ENCODE assay signal across 22 cellular contexts in genomic region chr1:177937931-177938330, GRCh38. TPM values are rescaled to one million over a fixed set of nuclear protein-coding genes. Genes with fewer than 3 reads are reported as not detected.
DNase-seq lines count a peak whose midpoint lies in the region; ATAC-seq, FAIRE-seq and TF ChIP-seq lines count a peak whose summit lies in the region.
"Had no signal": no experiment of that assay in that cellular context is flagged by ENCODE, and none has a peak within 500 bp of the region (broad histone marks: within the 10 kb centered on the region; RNA-seq: fewer than 3 reads in every experiment).

No MANE protein-coding gene starts in this region.

- no peaks in the 10 kb centered on the region for H3K36me3 Mint-ChIP-seq in activated CD8-positive, alpha-beta T cell treated with anti-CD3 and anti-CD28 coated beads for 36 hours (ENCODE audit: low read depth)
- H3K36me3 Mint-ChIP-seq: activated naive CD4-positive, alpha-beta T cell treated with anti-CD3 and anti-CD28 coated beads, Interleukin-2, amount 10 ng/mL, durations not matched to agents 7 days and 5 days; naive thymus-derived CD8-positive, alpha-beta T cell had no signal

- DNase-seq in AG08396 (ENCODE audit: low spot score), result peak; percentile 47
- peak; percentile 83 for DNase-seq in NCI-H226
- DNase-seq in cardiac fibroblast (ENCODE audit: low read depth in 2 of 2), result peak; percentile 55 to 69
- no peak for DNase-seq in keratinocyte (ENCODE audit: low read depth, low spot score)
- DNase-seq in activated CD8-positive, alpha-beta T cell treated with anti-CD3 and anti-CD28 coated beads for 36 hours, result no peak
- DNase-seq in central memory CD4-positive, alpha-beta T cell, result no peak
- DNase-seq in NOMO-1 treated with DMSO at 0.1 percent for 48 hours (lab: John Stamatoyannopoulos, UW; ENCODE audit: unreplicated experiment), result no peak
- DNase-seq in GM19239 (ENCODE audit: insufficient read length, low spot score), result no peak
- DNase-seq: activated CD4-positive, alpha-beta T cell treated with anti-CD3 and anti-CD28 coated beads, Interleukin-2, amount 10 ng/mL, durations not matched to agents 24 days and 14 days; activated naive CD4-positive, alpha-beta T cell treated with anti-CD3 and anti-CD28 coated beads, Interleukin-2, amount 10 ng/mL, durations not matched to agents 7 days and 5 days; CD4-positive, alpha-beta T cell; DMS79; naive thymus-derived CD8-positive, alpha-beta T cell; NCI-H1417; NCI-H748 treated with DMSO at 0.1 percent for 48 hours; PC-9; retina; SK-N-SH; stimulated activated naive CD8-positive, alpha-beta T cell treated with anti-CD3 and anti-CD28 coated beads, Interleukin-15, Interleukin-2, amounts not matched to agents 100 U/mL and 50 U/mL, for 24 hours; upper lobe of right lung had no signal

- H3K4me3 Mint-ChIP-seq in activated CD8-positive, alpha-beta T cell treated with anti-CD3 and anti-CD28 coated beads for 36 hours, result no peak overlapping the region
- H3K4me3 Mint-ChIP-seq: activated CD4-positive, alpha-beta T cell treated with anti-CD3 and anti-CD28 coated beads, Interleukin-2, amount 10 ng/mL, durations not matched to agents 24 days and 14 days; activated naive CD4-positive, alpha-beta T cell treated with anti-CD3 and anti-CD28 coated beads, Interleukin-2, amount 10 ng/mL, durations not matched to agents 7 days and 5 days; CD4-positive, alpha-beta T cell; naive thymus-derived CD8-positive, alpha-beta T cell had no signal

- H3K9me3 Mint-ChIP-seq in activated CD8-positive, alpha-beta T cell treated with anti-CD3 and anti-CD28 coated beads for 36 hours, result no peaks in the 10 kb centered on the region
- H3K9me3 Mint-ChIP-seq: activated CD4-positive, alpha-beta T cell treated with anti-CD3 and anti-CD28 coated beads, Interleukin-2, amount 10 ng/mL, durations not matched to agents 24 days and 14 days; activated naive CD4-positive, alpha-beta T cell treated with anti-CD3 and anti-CD28 coated beads, Interleukin-2, amount 10 ng/mL, durations not matched to agents 7 days and 5 days; CD4-positive, alpha-beta T cell had no signal

- H3K27me3 ChIP-seq in keratinocyte (ENCODE audit: control insufficient read depth, extremely low read depth, insufficient read depth, low read length), result no peaks in the 10 kb centered on the region
- H3K27me3 ChIP-seq: cardiac muscle cell, upper lobe of right lung had no signal

- H3K9me1 ChIP-seq in keratinocyte (ENCODE audit: control insufficient read depth, extremely low read depth, insufficient read depth, low read length), result no peaks in the 10 kb centered on the region

- dilution Hi-C loops in keratinocyte (cut with MboI; ENCODE audit: extremely low pct_ligation_motif_present, low sequenced_read_pairs), result loop anchor here (25.0 kb wide), 1 partner anchor 676 kb away; no protein-coding TSS in a partner anchor

- H3K4me1 Mint-ChIP-seq in activated CD8-positive, alpha-beta T cell treated with anti-CD3 and anti-CD28 coated beads for 36 hours (ENCODE audit: low read depth), result no peaks in the 10 kb centered on the region
- H3K4me1 Mint-ChIP-seq: activated CD4-positive, alpha-beta T cell treated with anti-CD3 and anti-CD28 coated beads, Interleukin-2, amount 10 ng/mL, durations not matched to agents 24 days and 14 days; activated naive CD4-positive, alpha-beta T cell treated with anti-CD3 and anti-CD28 coated beads, Interleukin-2, amount 10 ng/mL, durations not matched to agents 7 days and 5 days had no signal

- peak; percentile 36 for FAIRE-seq in keratinocyte (lab: Jason Lieb, UNC)
- FAIRE-seq in GM19239 (lab: Jason Lieb, UNC), result no peak
- FAIRE-seq: A204.1 had no signal

- H3K4me3 ChIP-seq in cardiac fibroblast (replicated peaks in 1 of 2; ENCODE audit: low read depth in 2 of 2, low read length in 2 of 2) (no peak overlapping the region), keratinocyte (ENCODE audit: control insufficient read depth in 2 of 3, extremely low read depth in 1 of 3, insufficient read depth in 2 of 3, low read depth in 1 of 3, low read length in 3 of 3) (no peak overlapping the region)
- H3K4me3 ChIP-seq: cardiac muscle cell, PC-9, upper lobe of right lung had no signal

- no peak overlapping the region for H3K4me2 ChIP-seq in keratinocyte (ENCODE audit: control insufficient read depth, extremely low read depth, insufficient read depth, low read depth, low read length)
- H3K4me2 ChIP-seq: PC-9, SK-N-SH had no signal

- H3K27me3 Mint-ChIP-seq in activated CD8-positive, alpha-beta T cell treated with anti-CD3 and anti-CD28 coated beads for 36 hours, result no peaks in the 10 kb centered on the region
- H3K27me3 Mint-ChIP-seq: activated CD4-positive, alpha-beta T cell treated with anti-CD3 and anti-CD28 coated beads, Interleukin-2, amount 10 ng/mL, durations not matched to agents 24 days and 14 days; activated naive CD4-positive, alpha-beta T cell treated with anti-CD3 and anti-CD28 coated beads, Interleukin-2, amount 10 ng/mL, durations not matched to agents 7 days and 5 days; CD4-positive, alpha-beta T cell had no signal

- no peaks in the 10 kb centered on the region for H3K4me1 ChIP-seq in keratinocyte (ENCODE audit: control insufficient read depth, extremely low read depth, insufficient read depth, low read length)
- H3K4me1 ChIP-seq: upper lobe of right lung had no signal

- H4K20me1 ChIP-seq in keratinocyte (ENCODE audit: control insufficient read depth, extremely low read depth, insufficient read depth, low read length), result no peaks in the 10 kb centered on the region

- CTCF ChIA-PET in activated CD8-positive, alpha-beta T cell treated with anti-CD3 and anti-CD28 coated beads for 36 hours (lab: Charles Lee), result interaction anchor here (0.5 to 1.4 kb wide), 2 partner anchors 8 to 12 kb away, joined by 3 read pairs; no protein-coding TSS in a partner anchor

- intact Hi-C loops in activated CD8-positive, alpha-beta T cell treated with anti-CD3 and anti-CD28 coated beads for 36 hours (cut with micrococcal nuclease), result no loop called here

- H2AFZ ChIP-seq in keratinocyte (ENCODE audit: control insufficient read depth, low read length), result no peak overlapping the region
- H2AFZ ChIP-seq: PC-9 had no signal

- POLR2A ChIA-PET in activated CD8-positive, alpha-beta T cell treated with anti-CD3 and anti-CD28 coated beads for 36 hours (lab: Charles Lee), result no interaction called here

- no peak overlapping the region for H3K27ac ChIP-seq in keratinocyte (ENCODE audit: control insufficient read depth, insufficient read depth, low read length)
- H3K27ac ChIP-seq: cardiac muscle cell, PC-9, upper lobe of right lung had no signal

- no peaks in the 10 kb centered on the region for H3K79me2 ChIP-seq in keratinocyte (ENCODE audit: control insufficient read depth, insufficient read depth, low read length)

- H3K27ac Mint-ChIP-seq in activated CD8-positive, alpha-beta T cell treated with anti-CD3 and anti-CD28 coated beads for 36 hours, result no peak overlapping the region
- H3K27ac Mint-ChIP-seq: activated CD4-positive, alpha-beta T cell treated with anti-CD3 and anti-CD28 coated beads, Interleukin-2, amount 10 ng/mL, durations not matched to agents 24 days and 14 days; activated naive CD4-positive, alpha-beta T cell treated with anti-CD3 and anti-CD28 coated beads, Interleukin-2, amount 10 ng/mL, durations not matched to agents 7 days and 5 days; CD4-positive, alpha-beta T cell; naive thymus-derived CD8-positive, alpha-beta T cell had no signal

- TF ChIP-seq CTCF in cardiac fibroblast (IDR thresholded peaks at IDR 0.05; ENCODE audit: low read depth, low read length) (no peak), keratinocyte (optimal IDR thresholded peaks at IDR 0.05 in 1 of 3, IDR thresholded peaks at IDR 0.05 in 1 of 3, conservative IDR thresholded peaks at IDR 0.05 in 1 of 3; ENCODE audit: extremely low read depth in 1 of 3, insufficient read depth in 2 of 3, low read length in 3 of 3) (no peak)
- TF ChIP-seq CTCF in activated CD8-positive, alpha-beta T cell treated with anti-CD3 and anti-CD28 coated beads for 36 hours (IDR thresholded peaks at IDR 0.05), result no peak

- no peaks in the 10 kb centered on the region for H3K36me3 ChIP-seq in keratinocyte (ENCODE audit: control insufficient read depth in 2 of 2, extremely low read depth in 1 of 2, insufficient read depth in 2 of 2, low read length in 2 of 2)
- H3K36me3 ChIP-seq: cardiac muscle cell had no signal

- no peaks in the 10 kb centered on the region for H3K9me3 ChIP-seq in keratinocyte (ENCODE audit: control insufficient read depth, low read depth, low read length)
- H3K9me3 ChIP-seq: SK-N-SH, upper lobe of right lung had no signal

- ATAC-seq in activated CD8-positive, alpha-beta T cell treated with anti-CD3 and anti-CD28 coated beads for 36 hours, result no peak
- ATAC-seq: naive thymus-derived CD8-positive, alpha-beta T cell; stimulated activated naive CD8-positive, alpha-beta T cell treated with anti-CD3 and anti-CD28 coated beads, Interleukin-15, Interleukin-2, amounts not matched to agents 100 U/mL and 50 U/mL, for 24 hours; upper lobe of right lung had no signal

- no peak overlapping the region for H3K9ac ChIP-seq in keratinocyte (ENCODE audit: control insufficient read depth, extremely low read depth, insufficient read depth, low read length)
- H3K9ac ChIP-seq: SK-N-SH had no signal

RNA-seq across cellular contexts. Expression of gene SEC16B, which starts 31.9 kb away (rescaled TPM):
- 1.2 to 1.3 TPM (median 1.2 TPM) in 3 replicates for polyA plus RNA-seq in keratinocyte
- 0.45 TPM for polyA plus RNA-seq in keratinocyte (2011; ENCODE audit: low read depth)
- 0.55 and 0.70 TPM in 2 replicates for polyA plus RNA-seq in keratinocyte (2011; cell fraction: cytosol; rRNA removed)
- 3.5 TPM in 2 replicates for polyA plus RNA-seq in keratinocyte (2011; cell fraction: nucleus; rRNA removed)
- 0.72 and 1.0 TPM in 2 replicates for polyA plus RNA-seq in keratinocyte (2012; ENCODE audit: low replicate concordance)
- polyA minus RNA-seq in keratinocyte, result 0.63 to 1.3 TPM (median 1.1 TPM) in 3 replicates
- polyA minus RNA-seq in keratinocyte (2011; cell fraction: cytosol; rRNA and poly(A)+ RNA removed), result not detected
- 1.2 and 2.2 TPM in 2 replicates for polyA minus RNA-seq in keratinocyte (2011; cell fraction: nucleus; rRNA and poly(A)+ RNA removed)
- total RNA-seq in activated CD8-positive, alpha-beta T cell treated with anti-CD3 and anti-CD28 coated beads for 36 hours, result not detected
- total RNA-seq: activated CD4-positive, alpha-beta T cell treated with anti-CD3 and anti-CD28 coated beads, Interleukin-2, amount 10 ng/mL, durations not matched to agents 24 days and 14 days; CD4-positive, alpha-beta T cell; naive thymus-derived CD8-positive, alpha-beta T cell had no signal
- polyA plus RNA-seq: naive thymus-derived CD8-positive, alpha-beta T cell had no signal

Comparison
In these comparisons a context has a peak if more than half of its experiments do, and no peak if none do; other contexts are left out.
1. DNase-seq: peak in AG08396 (single experiment), NCI-H226 (single experiment) and cardiac fibroblast (2 of 2); none in keratinocyte (single experiment), activated CD8-positive, alpha-beta T cell treated with anti-CD3 and anti-CD28 coated beads for 36 hours (single experiment), central memory CD4-positive, alpha-beta T cell (single experiment), NOMO-1 treated with DMSO at 0.1 percent for 48 hours (single experiment) and GM19239 (single experiment).